In genomic region chr16:750454-750853, GRCh38 we compare ENCODE assay signal across 30 cellular contexts. TPM values are rescaled to one million over a fixed set of nuclear protein-coding genes. Genes with fewer than 3 reads are reported as not detected.
"Had no signal": no experiment of that assay in that cellular context is flagged by ENCODE, and none has a peak within 500 bp of the region (broad histone marks: within the 10 kb centered on the region; RNA-seq: fewer than 3 reads in every experiment).

No MANE protein-coding gene starts in this region.

- FAIRE-seq: endothelial cell of umbilical vein, urothelium cell line had no signal

- DNase-seq: activated CD4-positive, alpha-beta T cell treated with anti-CD3 and anti-CD28 coated beads, Interleukin-2, amount 50 U/mL, for 1 hour; activated CD8-positive, alpha-beta T cell treated with anti-CD3 and anti-CD28 coated beads for 36 hours; activated gamma-delta T cell treated with Interleukin-2 at 50 U/mL for 16 hours; activated naive CD4-positive, alpha-beta T cell treated with anti-CD3 and anti-CD28 coated beads, Interleukin-2, amount 50 U/mL, for 16 hours; activated T-cell treated with anti-CD3 and anti-CD28 coated beads, Interleukin-2, amount 50 U/mL, for 4 hours; amygdala; foreskin fibroblast; head of caudate nucleus; kidney glomerular epithelial cell; left ventricle myocardium superior; mucosa of descending colon; ovary; retina; stimulated activated CD4-positive, alpha-beta T cell treated with anti-CD3 and anti-CD28 coated beads, Interleukin-12 subunit alpha, Interleukin-12 subunit beta, amount 100 ng/mL, for 4 hours; stimulated activated CD4-positive, alpha-beta T cell treated with anti-CD3 and anti-CD28 coated beads, Interleukin-4, amount 100 ng/mL, for 1 hour; stimulated activated naive CD8-positive, alpha-beta T cell treated with anti-CD3 and anti-CD28 coated beads, Interleukin-15, Interleukin-2, amounts not matched to agents 100 U/mL and 50 U/mL, for 24 hours; T-helper 17 cell; T1000; testis; trophoblast cell had no signal

- H3K36me3 ChIP-seq: ovary had no signal

- H3K4me1 ChIP-seq: testis had no signal

- H3K9me3 ChIP-seq: mucosa of descending colon, ovary, testis had no signal

- ATAC-seq: activated CD8-positive, alpha-beta T cell treated with anti-CD3 and anti-CD28 coated beads for 36 hours; activated T-cell treated with anti-CD3 and anti-CD28 coated beads, Interleukin-2, amount 50 U/mL, for 4 hours; activated T-helper 17 cell treated with anti-CD3 and anti-CD28 coated beads, Interleukin-2, amount 50 U/mL, for 72 hours; left ventricle myocardium superior; mucosa of descending colon; sciatic nerve; T-helper 17 cell had no signal

- H3K27ac ChIP-seq: ovary, skin epidermis, testis had no signal

- H3K27me3 ChIP-seq: ovary, testis had no signal

- H3K4me3 ChIP-seq: mucosa of descending colon, ovary, skin epidermis, testis had no signal

RNA-seq across cellular contexts. Expression of gene MSLN, which starts 10.1 kb away (rescaled TPM):
- total RNA-seq: activated CD8-positive, alpha-beta T cell treated with anti-CD3 and anti-CD28 coated beads for 36 hours; activated T-helper 17 cell treated with anti-CD3 and anti-CD28 coated beads, Interleukin-2, amount 50 U/mL, for 72 hours; cardiac septum; chondrocyte; endothelial cell of umbilical vein; fibroblast of lung; mesenteric fat pad; myocyte; T-helper 17 cell had no signal
- polyA plus RNA-seq: endothelial cell of umbilical vein, fibroblast of lung had no signal
